In genomic region chr21:30839304-30839703, GRCh38 we compare ENCODE assay signal across 8 cellular contexts. TPM values are rescaled to one million over a fixed set of nuclear protein-coding genes. Genes with fewer than 3 reads are reported as not detected.
DNase-seq lines count a peak whose midpoint lies in the region; ATAC-seq and TF ChIP-seq lines count a peak whose summit lies in the region.

No MANE protein-coding gene starts in this region.

- DNase-seq in right cardiac atrium, result peak in 2 of 3 donors; percentile 42 to 50
- DNase-seq in Right ventricle myocardium superior, result no peak
- DNase-seq in epithelial cell of esophagus (ENCODE audit: low read depth), result peak; percentile 52
- DNase-seq in stimulated activated CD8-positive, alpha-beta memory T cell treated with anti-CD3 and anti-CD28 coated beads, Interleukin-15, amount 100 ng/mL, for 48 hours (ENCODE audit: low read depth in 2 of 2), result peak; percentile 4 to 9
- DNase-seq in esophagus squamous epithelium (lab: John Stamatoyannopoulos, UW), result no peak

- no peaks in the 10 kb centered on the region for H3K27me3 ChIP-seq in right cardiac atrium (ENCODE audit: control insufficient read depth, insufficient read depth)
- H3K27me3 ChIP-seq in esophagus squamous epithelium, result no peaks in the 10 kb centered on the region

- TF ChIP-seq POLR2A in esophagus squamous epithelium (IDR thresholded peaks at IDR 0.05), result no peak

- H3K27ac ChIP-seq in right cardiac atrium (ENCODE audit: low read length) (no peak overlapping the region), esophagus squamous epithelium (no peak overlapping the region)

- no peaks in the 10 kb centered on the region for H3K36me3 ChIP-seq in esophagus squamous epithelium

- H3K4me3 ChIP-seq in right cardiac atrium (ENCODE audit: low read length), result no peak overlapping the region
- H3K4me3 ChIP-seq in epithelial cell of esophagus (ENCODE audit: low read length), result no peak overlapping the region
- H3K4me3 ChIP-seq in esophagus squamous epithelium, result no peak overlapping the region

- ATAC-seq in right cardiac atrium (no peak), Right ventricle myocardium superior (ENCODE audit: poor library complexity) (no peak), SK-N-SH treated with all-trans-retinoic acid at 6 μM for 48 hours (peak; percentile 92), GM21367 (IDR thresholded peaks at IDR 0.05; ENCODE audit: unreplicated experiment) (no peak), GM18870 (IDR thresholded peaks at IDR 0.05; ENCODE audit: unreplicated experiment) (no peak)

- TF ChIP-seq CTCF in epithelial cell of esophagus (IDR thresholded peaks at IDR 0.05; ENCODE audit: insufficient read depth, low read depth, low read length, missing control alignments) (peak; percentile 41), esophagus squamous epithelium (IDR thresholded peaks at IDR 0.05) (peak in 1 of 6 experiments; percentile 23)

- H3K9me3 ChIP-seq in right cardiac atrium (ENCODE audit: control insufficient read depth, low read length) (no peaks in the 10 kb centered on the region), esophagus squamous epithelium (no peaks in the 10 kb centered on the region)

- intact Hi-C loops in right cardiac atrium (cut with DNase I) (loop anchor here in 3 of 4 donors (10.0 kb wide), 1 partner anchor 245 kb away; no protein-coding TSS in a partner anchor), Right ventricle myocardium superior (cut with DNase I) (no loop called here), esophagus squamous epithelium (cut with DNase I) (no loop called here)

- H3K4me1 ChIP-seq in right cardiac atrium (ENCODE audit: control insufficient read depth, insufficient read depth, low read length), result no peaks in the 10 kb centered on the region
- no peaks in the 10 kb centered on the region for H3K4me1 ChIP-seq in esophagus squamous epithelium

- 29% methylated on average over 5 of the region's 5 CpGs for WGBS in right cardiac atrium
- WGBS in esophagus squamous epithelium, 2 donors, result 32 to 35% methylated on average over 5 of the region's 5 CpGs

TF ChIP-seq in SK-N-SH treated with all-trans-retinoic acid at 6 μM for 48 hours, 23 proteins besides CTCF, POLR2A, EP300 and RAD21:
- TF ChIP-seq PPARA (CRISPR knock-in tag; IDR thresholded peaks at IDR 0.05; ENCODE audit: borderline replicate concordance) (no peak), CSRNP3 (CRISPR knock-in tag; IDR thresholded peaks at IDR 0.05) (no peak), CSDC2 (CRISPR knock-in tag; IDR thresholded peaks at IDR 0.05) (no peak), ZC3H10 (CRISPR knock-in tag; IDR thresholded peaks at IDR 0.05) (no peak), TOX (CRISPR knock-in tag; IDR thresholded peaks at IDR 0.05; ENCODE audit: borderline replicate concordance) (no peak), TSHZ2 (CRISPR knock-in tag; IDR thresholded peaks at IDR 0.05) (no peak), ZFP30 (CRISPR knock-in tag; IDR thresholded peaks at IDR 0.05) (no peak), POU6F1 (CRISPR knock-in tag; IDR thresholded peaks at IDR 0.05; ENCODE audit: borderline replicate concordance, low read depth) (no peak), SNAI2 (CRISPR knock-in tag; IDR thresholded peaks at IDR 0.05) (no peak), OSR1 (CRISPR knock-in tag; IDR thresholded peaks at IDR 0.05) (no peak), PATZ1 (CRISPR knock-in tag; IDR thresholded peaks at IDR 0.05; ENCODE audit: borderline replicate concordance) (no peak), ARNTL (CRISPR knock-in tag; IDR thresholded peaks at IDR 0.05; ENCODE audit: borderline replicate concordance, low read depth) (no peak), ZNF8 (CRISPR knock-in tag; IDR thresholded peaks at IDR 0.05) (no peak), GLIS3 (CRISPR knock-in tag; IDR thresholded peaks at IDR 0.05) (no peak), BACH2 (CRISPR knock-in tag; IDR thresholded peaks at IDR 0.05; ENCODE audit: borderline replicate concordance) (no peak), ZFP3 (CRISPR knock-in tag; IDR thresholded peaks at IDR 0.05) (no peak), TCF4 (CRISPR knock-in tag; IDR thresholded peaks at IDR 0.05; ENCODE audit: borderline replicate concordance) (no peak), RARB (CRISPR knock-in tag; IDR thresholded peaks at IDR 0.05) (no peak)
TF ChIP-seq in SK-N-SH treated with all-trans-retinoic acid at 6 μM for 48 hours: peak in this region for 0.

RNA-seq across cellular contexts. Expression of gene KRTAP7-1, which starts 9.7 kb away (rescaled TPM):
- not detected for total RNA-seq in right cardiac atrium
- not detected for polyA plus RNA-seq in right cardiac atrium
- not detected for total RNA-seq in Right ventricle myocardium superior
- total RNA-seq in esophagus squamous epithelium, result not detected

RNA-seq across cellular contexts. Expression of gene KRTAP8-1, which starts 26.2 kb away (rescaled TPM):
- total RNA-seq in right cardiac atrium, result not detected
- polyA plus RNA-seq in right cardiac atrium, result not detected
- not detected for total RNA-seq in Right ventricle myocardium superior
- total RNA-seq in esophagus squamous epithelium, result not detected

RNA-seq across cellular contexts. Expression of gene KRTAP11-1, which starts 42.1 kb away (rescaled TPM):
- total RNA-seq in right cardiac atrium, result not detected
- polyA plus RNA-seq in right cardiac atrium, result not detected
- total RNA-seq in Right ventricle myocardium superior, result not detected
- total RNA-seq in esophagus squamous epithelium, result not detected

Comparison
In these comparisons a context has a peak if more than half of its experiments do, and no peak if none do; other contexts are left out.
1. DNase-seq: peak in right cardiac atrium (2 of 3), epithelial cell of esophagus (single experiment) and stimulated activated CD8-positive, alpha-beta memory T cell treated with anti-CD3 and anti-CD28 coated beads, Interleukin-15, amount 100 ng/mL, for 48 hours (2 of 2); none in Right ventricle myocardium superior (single experiment) and esophagus squamous epithelium (single experiment).
2. intact Hi-C loops: an anchor here in right cardiac atrium (10.0 kb wide); none called in Right ventricle myocardium superior and esophagus squamous epithelium.